Comparison of ENCODE assay signal across 8 cellular contexts in the genomic region with DNA sequence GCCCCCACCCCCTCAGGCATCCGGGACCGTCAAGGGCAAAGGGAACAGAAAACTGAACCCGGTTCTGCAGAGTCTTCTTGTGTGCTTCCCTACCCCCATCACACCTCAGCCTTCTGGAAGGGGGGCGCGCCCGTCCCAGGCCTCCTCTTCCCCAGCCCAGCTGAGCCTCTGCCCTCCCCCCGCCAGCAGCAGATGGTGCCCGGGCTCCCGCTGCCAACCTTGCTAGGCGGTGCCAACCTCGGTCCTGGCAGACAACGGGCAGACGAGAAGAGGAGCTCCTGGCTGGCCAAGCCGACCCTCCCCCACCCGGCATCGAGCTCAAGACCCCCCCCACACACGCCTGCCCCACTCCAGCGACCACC. TPM values are rescaled to one million over a fixed set of nuclear protein-coding genes. Genes with fewer than 3 reads are reported as not detected.
DNase-seq lines count a peak whose midpoint lies in the region; ATAC-seq lines count a peak whose summit lies in the region.

No MANE protein-coding gene starts in this region.

- no peaks in the 10 kb centered on the region for H3K27me3 ChIP-seq in GM23248 (replicated peaks; ENCODE audit: insufficient read depth)
- H3K27me3 ChIP-seq in aorta (ENCODE audit: control insufficient read depth in 1 of 2, insufficient read depth in 2 of 2, low read length in 1 of 2) = no peaks in the 10 kb centered on the region

- peaks cover 25% of the 10 kb centered on the region for H3K36me3 Mint-ChIP-seq in effector memory CD8-positive, alpha-beta T cell (ENCODE audit: insufficient read depth)

- peak overlapping the region; percentile 92 for H3K4me2 ChIP-seq in GM23248 (ENCODE audit: unreplicated experiment)

- H3K4me1 ChIP-seq in GM23248 (ENCODE audit: insufficient read depth) (peaks cover 23% of the 10 kb centered on the region), aorta (ENCODE audit: control insufficient read depth in 1 of 2, insufficient read depth in 2 of 2, low read length in 2 of 2) (no peaks in the 10 kb centered on the region)

- H3K36me3 ChIP-seq in GM23248 (ENCODE audit: low read depth) = no peaks in the 10 kb centered on the region
- H3K36me3 ChIP-seq in aorta (ENCODE audit: control insufficient read depth in 1 of 2, insufficient read depth in 2 of 2, low read length in 1 of 2) = no peaks in the 10 kb centered on the region

- H3K27ac ChIP-seq in GM23248 (no peak overlapping the region), aorta (ENCODE audit: low read depth in 1 of 2, low read length in 2 of 2) (no peak overlapping the region)

- no peak for ATAC-seq in effector memory CD8-positive, alpha-beta T cell (replicated peaks)
- no peak for ATAC-seq in GM19035 (IDR thresholded peaks at IDR 0.05; ENCODE audit: unreplicated experiment)
- no peak for ATAC-seq in aorta (ENCODE audit: low FRiP score)

- no peaks in the 10 kb centered on the region for H3K9me3 ChIP-seq in GM23248 (ENCODE audit: low read depth)
- no peaks in the 10 kb centered on the region for H3K9me3 ChIP-seq in aorta (ENCODE audit: control insufficient read depth, low read length)

- no peak overlapping the region for H2AFZ ChIP-seq in GM23248

- DNase-seq in GM23248 (peak; percentile 21), NCI-H345 (lab: John Stamatoyannopoulos, UW) (peak; percentile 85), posterior vena cava (ENCODE audit: low spot score) (peak; percentile 82), aorta (no peak)
- no peak for DNase-seq in effector memory CD8-positive, alpha-beta T cell
- no peak for DNase-seq in NK-92 treated with Interleukin-12 subunit alpha and Interleukin-12 subunit beta, amount 100 ng/mL, for 24 hours (lab: John Stamatoyannopoulos, UW)
- DNase-seq in activated naive CD4-positive, alpha-beta T cell treated with anti-CD3 and anti-CD28 coated beads, Interleukin-2, amount 50 U/mL, for 16 hours = no peak

- H3K9me3 Mint-ChIP-seq in effector memory CD8-positive, alpha-beta T cell = no peaks in the 10 kb centered on the region

- H3K27ac Mint-ChIP-seq in effector memory CD8-positive, alpha-beta T cell = peak overlapping the region; percentile 32 to 62

- H3K27me3 Mint-ChIP-seq in effector memory CD8-positive, alpha-beta T cell = peaks cover 65 to 90% of the 10 kb centered on the region in 2 donors

- intact Hi-C loops in posterior vena cava (cut with DNase I) (no loop called here), aorta (cut with DNase I) (no loop called here)

- no peak overlapping the region for H3K9ac ChIP-seq in GM23248

- no peaks in the 10 kb centered on the region for H3K79me2 ChIP-seq in GM23248 (ENCODE audit: insufficient read depth)

- 7 to 9% methylated on average over 5 to 18 of the region's 18 CpGs for WGBS in GM23248 (ENCODE audit: low coverage in 1 of 2, low lambda C conversion rate in 2 of 2, missing lambda C conversion rate in 2 of 2), 2 experiments
- WGBS in aorta, 2 donors = 1 to 2% methylated on average over 14 to 18 of the region's 18 CpGs

- H3K4me3 ChIP-seq in GM23248 (no peak overlapping the region), aorta (ENCODE audit: low read length in 2 of 2) (no peak overlapping the region)

- no peaks in the 10 kb centered on the region for H4K20me1 ChIP-seq in GM23248 (ENCODE audit: insufficient read depth)

- H3K4me3 Mint-ChIP-seq in effector memory CD8-positive, alpha-beta T cell = peak overlapping the region; percentile 82 to 91

- in situ Hi-C loops in GM23248 (cut with MboI) = no loop called here

- H3F3A ChIP-seq in GM23248 (ENCODE audit: insufficient read depth) = peaks cover 14% of the 10 kb centered on the region; the same call in 1 of the 2 replicates

- H3K4me1 Mint-ChIP-seq in effector memory CD8-positive, alpha-beta T cell (ENCODE audit: low read depth in 2 of 2) = peaks cover 48 to 58% of the 10 kb centered on the region in 2 donors

- H3K9me2 ChIP-seq in GM23248 (ENCODE audit: insufficient read depth) = no peaks in the 10 kb centered on the region

RNA-seq across cellular contexts. Expression of gene STAC3, which starts 8.7 kb away (rescaled TPM):
- total RNA-seq in GM23248 (2014; rRNA removed; shearing (Covaris generic)) = 0.32 and 1.3 TPM in 2 replicates
- polyA plus RNA-seq in GM23248 (2016; fragmentation: Nextera tagmentation; extraction: Ambion mirVana) = 0.35 and 0.52 TPM in 2 replicates
- 1 to 10 TPM; 1.2 to 2.8 TPM for total RNA-seq in posterior vena cava
- total RNA-seq in aorta = 1 to 10 TPM; 3.2 to 5.8 TPM
- 1 to 10 TPM in 1 of 2 donors, under 1 TPM in 1; 0.82 to 5.0 TPM for polyA plus RNA-seq in aorta

RNA-seq across cellular contexts. Expression of gene SHMT2, which starts 12.8 kb away (rescaled TPM):
- 272 and 341 TPM in 2 replicates for total RNA-seq in GM23248 (2014; rRNA removed; shearing (Covaris generic))
- polyA plus RNA-seq in GM23248 (2016; fragmentation: Nextera tagmentation; extraction: Ambion mirVana) (184 and 185 TPM in 2 replicates), aorta (10 to 100 TPM; 34.3 to 53.4 TPM)
- total RNA-seq in posterior vena cava (10 to 100 TPM; 53.2 to 53.7 TPM), aorta (10 to 100 TPM; 50.3 to 59.1 TPM)

RNA-seq across cellular contexts. Expression of gene NXPH4, which starts 25.7 kb away (rescaled TPM):
- 5.6 and 5.7 TPM in 2 replicates for total RNA-seq in GM23248 (2014; rRNA removed; shearing (Covaris generic))
- polyA plus RNA-seq in GM23248 (2016; fragmentation: Nextera tagmentation; extraction: Ambion mirVana) (5.4 and 6.7 TPM in 2 replicates), aorta (under 1 TPM; 0.31 to 0.38 TPM)
- total RNA-seq in posterior vena cava (under 1 TPM; 0.24 to 0.79 TPM), aorta (1 to 10 TPM in 1 of 2 donors, under 1 TPM in 1; 0.55 to 1.2 TPM)

Comparison
In these comparisons a context has a peak if more than half of its experiments do, and no peak if none do; other contexts are left out.
1. DNase-seq: peak in GM23248 (single experiment), NCI-H345 (single experiment) and posterior vena cava (single experiment); none in effector memory CD8-positive, alpha-beta T cell (0 of 3), aorta (0 of 2), NK-92 treated with Interleukin-12 subunit alpha and Interleukin-12 subunit beta, amount 100 ng/mL, for 24 hours (single experiment) and activated naive CD4-positive, alpha-beta T cell treated with anti-CD3 and anti-CD28 coated beads, Interleukin-2, amount 50 U/mL, for 16 hours (single experiment).